ENCODE assay signal across 1 cellular context in the genomic region with DNA sequence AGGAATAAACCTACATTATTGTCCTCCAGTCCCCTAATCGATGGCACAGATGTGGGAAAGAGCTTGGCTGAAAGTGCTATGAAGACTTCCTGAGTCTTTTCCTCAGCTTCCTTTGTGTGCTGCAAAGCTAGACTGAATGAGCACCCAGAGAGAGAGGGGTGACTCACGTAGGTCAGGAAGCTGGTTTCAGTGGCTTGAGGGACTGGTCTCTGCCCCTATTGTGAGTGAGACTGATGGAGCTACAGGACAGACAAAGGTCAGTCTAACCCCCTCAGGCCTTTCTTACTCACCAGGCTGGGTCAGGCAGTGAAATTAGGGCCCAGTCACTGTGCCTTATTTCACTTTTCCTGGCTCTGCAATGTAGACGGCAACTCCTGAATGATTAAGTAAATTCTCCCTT.
TF ChIP-seq lines count a peak whose summit lies in the region.

No MANE protein-coding gene starts in this region.

TF ChIP-seq in endothelial cell of umbilical vein, 7 proteins besides CTCF, POLR2A, EP300 and RAD21 (continued from another document):
- TF ChIP-seq, protein P1, sequence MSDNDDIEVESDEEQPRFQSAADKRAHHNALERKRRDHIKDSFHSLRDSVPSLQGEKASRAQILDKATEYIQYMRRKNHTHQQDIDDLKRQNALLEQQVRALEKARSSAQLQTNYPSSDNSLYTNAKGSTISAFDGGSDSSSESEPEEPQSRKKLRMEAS (IDR thresholded peaks at IDR 0.05; ENCODE audit: insufficient read depth, insufficient read length): no peak
